In genomic region chr10:4902571-4903011, GRCh38 we compare ENCODE assay signal across 13 cellular contexts.
DNase-seq lines count a peak whose midpoint lies in the region; ATAC-seq, FAIRE-seq and TF ChIP-seq lines count a peak whose summit lies in the region.
"Had no signal": no experiment of that assay in that cellular context is flagged by ENCODE, and none has a peak within 500 bp of the region (broad histone marks: within the 10 kb centered on the region; RNA-seq: fewer than 3 reads in every experiment).

No MANE protein-coding gene starts in this region.

- peak; percentile 82 for DNase-seq in epithelial cell of esophagus (ENCODE audit: low read depth)
- peak; percentile 16 for DNase-seq in retinal pigment epithelial cell (ENCODE audit: low read depth)
- DNase-seq in uterus: no peak
- no peak for DNase-seq in DMS 273 (lab: John Stamatoyannopoulos, UW; ENCODE audit: unreplicated experiment)
- DNase-seq in HTR-8/SVneo (ENCODE audit: insufficient read length, low spot score): no peak
- DNase-seq: islet precursor cell, MG63, SJCRH30 had no signal

- no peak overlapping the region for H3K4me3 ChIP-seq in epithelial cell of esophagus (ENCODE audit: low read length)
- H3K4me3 ChIP-seq in retinal pigment epithelial cell (ENCODE audit: low read length): no peak overlapping the region
- no peak overlapping the region for H3K4me3 ChIP-seq in uterus
- H3K4me3 ChIP-seq: MG63, SJCRH30, smooth muscle cell had no signal

- H3K9me3 ChIP-seq in uterus: no peaks in the 10 kb centered on the region
- H3K9me3 ChIP-seq: MG63, SJCRH30 had no signal

- ATAC-seq in GM19025 (IDR thresholded peaks at IDR 0.05; ENCODE audit: low read depth, unreplicated experiment) (peak; percentile 74), HG03135 (IDR thresholded peaks at IDR 0.05; ENCODE audit: unreplicated experiment) (peak; percentile 73), HG03460 (IDR thresholded peaks at IDR 0.05; ENCODE audit: unreplicated experiment) (no peak)

- no peaks in the 10 kb centered on the region for H3K36me3 ChIP-seq in uterus
- H3K36me3 ChIP-seq: MG63, SJCRH30 had no signal

- no peak for TF ChIP-seq POLR2A in uterus (IDR thresholded peaks at IDR 0.05)

- no peaks in the 10 kb centered on the region for H3K4me1 ChIP-seq in uterus
- H3K4me1 ChIP-seq: SJCRH30 had no signal

- H3K27me3 ChIP-seq in uterus: no peaks in the 10 kb centered on the region
- H3K27me3 ChIP-seq: MG63, SJCRH30 had no signal

- H3K27ac ChIP-seq in uterus: no peak overlapping the region
- H3K27ac ChIP-seq: SJCRH30 had no signal

- intact Hi-C loops in uterus (cut with DNase I; ENCODE audit: low total_unique reads): no loop called here

- TF ChIP-seq CTCF in epithelial cell of esophagus (IDR thresholded peaks at IDR 0.05; ENCODE audit: insufficient read depth, low read depth, low read length, missing control alignments): no peak
- no peak for TF ChIP-seq CTCF in retinal pigment epithelial cell (conservative IDR thresholded peaks at IDR 0.05; ENCODE audit: low read depth, low read length)
- no peak for TF ChIP-seq CTCF in uterus (IDR thresholded peaks at IDR 0.05)

- FAIRE-seq in HTR-8/SVneo (lab: Jason Lieb, UNC): no peak
- FAIRE-seq: H54 had no signal

Comparison
In these comparisons a context has a peak if more than half of its experiments do, and no peak if none do; other contexts are left out.
1. DNase-seq: peak in epithelial cell of esophagus (single experiment) and retinal pigment epithelial cell (single experiment); none in uterus (0 of 2), DMS 273 (single experiment) and HTR-8/SVneo (single experiment).